In the genomic region with DNA sequence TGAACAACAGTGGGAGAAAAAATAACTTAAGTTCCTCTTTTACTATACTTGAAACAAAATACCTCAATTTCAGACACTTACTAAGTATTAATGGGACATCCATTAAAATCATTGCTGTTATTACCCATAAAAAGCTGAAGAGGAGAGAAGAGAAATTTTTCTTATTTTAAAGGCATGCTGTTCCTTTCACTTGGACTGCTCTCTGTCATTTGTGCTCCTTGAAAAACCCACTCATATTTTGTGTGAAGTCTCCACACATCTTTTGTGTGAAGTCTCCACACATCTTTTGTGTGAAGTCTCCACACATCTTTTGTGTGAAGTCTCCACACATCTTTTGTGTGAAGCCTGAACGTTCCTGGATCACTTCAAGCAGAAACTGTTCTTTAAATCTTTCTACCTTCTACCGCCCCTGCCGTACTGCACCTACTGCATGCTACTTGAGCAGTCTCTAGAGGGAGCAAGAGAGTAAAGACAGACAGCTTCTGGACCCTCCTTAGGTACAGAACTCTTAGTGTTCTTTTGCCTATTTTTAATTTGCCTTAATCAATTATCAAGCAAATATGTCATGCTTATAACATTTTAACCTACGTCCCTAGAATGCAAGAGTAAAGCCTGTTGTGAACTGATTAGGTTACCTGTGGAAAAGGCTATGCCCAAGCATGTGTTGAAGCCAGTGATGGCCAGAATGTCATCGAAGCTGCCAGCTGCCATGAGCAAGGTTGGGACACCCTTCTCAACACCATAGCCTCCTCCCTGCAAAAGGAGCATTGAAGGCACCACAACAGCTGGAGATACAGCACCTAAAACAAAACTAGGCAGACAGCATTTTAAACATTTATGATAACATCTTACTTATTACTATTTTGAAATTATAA, we compare ENCODE assay signal across 1 cellular context.
TF ChIP-seq lines count a peak whose summit lies in the region.

No MANE protein-coding gene starts in this region.

TF ChIP-seq in Ishikawa, 13 proteins besides CTCF, POLR2A, EP300 and RAD21 (continued from another document):
- TF ChIP-seq, protein P1, sequence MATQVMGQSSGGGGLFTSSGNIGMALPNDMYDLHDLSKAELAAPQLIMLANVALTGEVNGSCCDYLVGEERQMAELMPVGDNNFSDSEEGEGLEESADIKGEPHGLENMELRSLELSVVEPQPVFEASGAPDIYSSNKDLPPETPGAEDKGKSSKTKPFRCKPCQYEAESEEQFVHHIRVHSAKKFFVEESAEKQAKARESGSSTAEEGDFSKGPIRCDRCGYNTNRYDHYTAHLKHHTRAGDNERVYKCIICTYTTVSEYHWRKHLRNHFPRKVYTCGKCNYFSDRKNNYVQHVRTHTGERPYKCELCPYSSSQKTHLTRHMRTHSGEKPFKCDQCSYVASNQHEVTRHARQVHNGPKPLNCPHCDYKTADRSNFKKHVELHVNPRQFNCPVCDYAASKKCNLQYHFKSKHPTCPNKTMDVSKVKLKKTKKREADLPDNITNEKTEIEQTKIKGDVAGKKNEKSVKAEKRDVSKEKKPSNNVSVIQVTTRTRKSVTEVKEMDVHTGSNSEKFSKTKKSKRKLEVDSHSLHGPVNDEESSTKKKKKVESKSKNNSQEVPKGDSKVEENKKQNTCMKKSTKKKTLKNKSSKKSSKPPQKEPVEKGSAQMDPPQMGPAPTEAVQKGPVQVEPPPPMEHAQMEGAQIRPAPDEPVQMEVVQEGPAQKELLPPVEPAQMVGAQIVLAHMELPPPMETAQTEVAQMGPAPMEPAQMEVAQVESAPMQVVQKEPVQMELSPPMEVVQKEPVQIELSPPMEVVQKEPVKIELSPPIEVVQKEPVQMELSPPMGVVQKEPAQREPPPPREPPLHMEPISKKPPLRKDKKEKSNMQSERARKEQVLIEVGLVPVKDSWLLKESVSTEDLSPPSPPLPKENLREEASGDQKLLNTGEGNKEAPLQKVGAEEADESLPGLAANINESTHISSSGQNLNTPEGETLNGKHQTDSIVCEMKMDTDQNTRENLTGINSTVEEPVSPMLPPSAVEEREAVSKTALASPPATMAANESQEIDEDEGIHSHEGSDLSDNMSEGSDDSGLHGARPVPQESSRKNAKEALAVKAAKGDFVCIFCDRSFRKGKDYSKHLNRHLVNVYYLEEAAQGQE (IDR thresholded peaks at IDR 0.05; ENCODE audit: low read depth) = no peak
- TF ChIP-seq CREB1 (IDR thresholded peaks at IDR 0.05; ENCODE audit: low read depth) (no peak), FOXM1 (IDR thresholded peaks at IDR 0.05; ENCODE audit: borderline replicate concordance, low read depth) (no peak), TCF12 (IDR thresholded peaks at IDR 0.05; ENCODE audit: low read depth) (no peak)
- TF ChIP-seq, protein P2, sequence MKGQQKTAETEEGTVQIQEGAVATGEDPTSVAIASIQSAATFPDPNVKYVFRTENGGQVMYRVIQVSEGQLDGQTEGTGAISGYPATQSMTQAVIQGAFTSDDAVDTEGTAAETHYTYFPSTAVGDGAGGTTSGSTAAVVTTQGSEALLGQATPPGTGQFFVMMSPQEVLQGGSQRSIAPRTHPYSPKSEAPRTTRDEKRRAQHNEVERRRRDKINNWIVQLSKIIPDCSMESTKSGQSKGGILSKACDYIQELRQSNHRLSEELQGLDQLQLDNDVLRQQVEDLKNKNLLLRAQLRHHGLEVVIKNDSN (IDR thresholded peaks at IDR 0.05) = no peak
